8 cellular contexts compared by ENCODE assay signal in genomic region chr12:8698830-8699330, GRCh38. TPM values are rescaled to one million over a fixed set of nuclear protein-coding genes. Genes with fewer than 3 reads are reported as not detected.
DNase-seq lines count a peak whose midpoint lies in the region; ATAC-seq and TF ChIP-seq lines count a peak whose summit lies in the region.

No MANE protein-coding gene starts in this region.

- H3K9me3 ChIP-seq in iPS-18c (ENCODE audit: control insufficient read depth, insufficient read depth, low read length): no peaks in the 10 kb centered on the region
- no peaks in the 10 kb centered on the region for H3K9me3 ChIP-seq in stomach

- H3K27ac Mint-ChIP-seq in T-helper 1 cell treated with Interleukin-12 subunit alpha and Interleukin-12 subunit beta and Interleukin-4 antibody, amounts not matched to agents 30 μg/mL and 1 μg/mL, for 36 hours: no peak overlapping the region
- H3K27ac Mint-ChIP-seq in activated naive CD4-positive, alpha-beta T cell treated with anti-CD3 and anti-CD28 coated beads, Interleukin-2, amount 50 U/mL, for 72 hours: peak overlapping the region; percentile 65 to 80

- H3K27me3 ChIP-seq in stomach: no peaks in the 10 kb centered on the region

- peaks cover 0 to 55% (median 25%) of the 10 kb centered on the region in 4 donors for H3K4me1 ChIP-seq in stomach

- H3K27me3 Mint-ChIP-seq in T-helper 1 cell treated with Interleukin-12 subunit alpha and Interleukin-12 subunit beta and Interleukin-4 antibody, amounts not matched to agents 30 μg/mL and 1 μg/mL, for 36 hours (ENCODE audit: low read depth): peaks cover 51% of the 10 kb centered on the region

- peaks cover 14% of the 10 kb centered on the region for H3K4me1 Mint-ChIP-seq in T-helper 1 cell treated with Interleukin-12 subunit alpha and Interleukin-12 subunit beta and Interleukin-4 antibody, amounts not matched to agents 30 μg/mL and 1 μg/mL, for 36 hours (ENCODE audit: low read depth)

- intact Hi-C loops in stomach (cut with DNase I; ENCODE audit: low total_unique reads): no loop called here

- H3K9me3 Mint-ChIP-seq in T-helper 1 cell treated with Interleukin-12 subunit alpha and Interleukin-12 subunit beta and Interleukin-4 antibody, amounts not matched to agents 30 μg/mL and 1 μg/mL, for 36 hours: no peaks in the 10 kb centered on the region
- H3K9me3 Mint-ChIP-seq in activated naive CD4-positive, alpha-beta T cell treated with anti-CD3 and anti-CD28 coated beads, Interleukin-2, amount 50 U/mL, for 72 hours: no peaks in the 10 kb centered on the region

- H3K36me3 ChIP-seq in stomach: no peaks in the 10 kb centered on the region

- H3K4me3 ChIP-seq in iPS-18c (ENCODE audit: insufficient read depth, low read depth, low read length) (peak overlapping the region; percentile 93), stomach (peak overlapping the region; percentile 90 to 98 (median 94))

- peaks cover 2% of the 10 kb centered on the region for H3K36me3 Mint-ChIP-seq in T-helper 1 cell treated with Interleukin-12 subunit alpha and Interleukin-12 subunit beta and Interleukin-4 antibody, amounts not matched to agents 30 μg/mL and 1 μg/mL, for 36 hours (ENCODE audit: low read depth)
- peaks cover 0 to 5% of the 10 kb centered on the region in 2 donors for H3K36me3 Mint-ChIP-seq in activated naive CD4-positive, alpha-beta T cell treated with anti-CD3 and anti-CD28 coated beads, Interleukin-2, amount 50 U/mL, for 72 hours

- no peak for TF ChIP-seq CTCF in stomach (IDR thresholded peaks at IDR 0.05)

- no peak for DNase-seq in T-helper 1 cell
- no peak for DNase-seq in activated naive CD4-positive, alpha-beta T cell treated with anti-CD3 and anti-CD28 coated beads, Interleukin-2, amount 50 U/mL, for 72 hours (ENCODE audit: low spot score in 2 of 2)
- DNase-seq in stomach: no peak
- no peak for DNase-seq in stimulated activated CD4-positive, alpha-beta T cell treated with anti-CD3 and anti-CD28 coated beads, Interleukin-4, amount 100 ng/mL, for 4 hours

- 14 to 31% (median 28%) methylated on average over 2 of the region's 2 CpGs for WGBS in stomach, 5 donors

- TF ChIP-seq POLR2A in stomach (IDR thresholded peaks at IDR 0.05): no peak

- no peak for ATAC-seq in activated naive CD4-positive, alpha-beta T cell treated with anti-CD3 and anti-CD28 coated beads, Interleukin-2, amount 50 U/mL, for 72 hours
- no peak for ATAC-seq in HG02970 (IDR thresholded peaks at IDR 0.05; ENCODE audit: low FRiP score, unreplicated experiment)
- ATAC-seq in HG03571 (IDR thresholded peaks at IDR 0.05; ENCODE audit: unreplicated experiment): no peak

- H3K27ac ChIP-seq in stomach: peak overlapping the region in 4 of 5 donors; percentile 88 to 97 (median 92)

- no peak for TF ChIP-seq EP300 in stomach (IDR thresholded peaks at IDR 0.05)

- H3K4me3 Mint-ChIP-seq in T-helper 1 cell treated with Interleukin-12 subunit alpha and Interleukin-12 subunit beta and Interleukin-4 antibody, amounts not matched to agents 30 μg/mL and 1 μg/mL, for 36 hours: peak overlapping the region; percentile 88

RNA-seq across cellular contexts. Expression of gene RIMKLB, which starts 1.1 kb away (rescaled TPM):
- total RNA-seq in activated naive CD4-positive, alpha-beta T cell treated with anti-CD3 and anti-CD28 coated beads, Interleukin-2, amount 50 U/mL, for 72 hours: 1 to 10 TPM; 2.2 to 4.5 TPM
- 10 to 100 TPM in 4 of 5 donors, 1 to 10 TPM in 1; 3.2 to 78.0 (median 25.5) TPM for total RNA-seq in stomach
- polyA plus RNA-seq in stomach: 10 to 100 TPM; 18.2 to 40.0 (median 22.8) TPM

RNA-seq across cellular contexts. Expression of gene MFAP5, which starts 36.3 kb away (rescaled TPM):
- total RNA-seq in activated naive CD4-positive, alpha-beta T cell treated with anti-CD3 and anti-CD28 coated beads, Interleukin-2, amount 50 U/mL, for 72 hours: not detected
- 100 to 1,000 TPM in 2 of 5 donors, 10 to 100 TPM in 3; 11.6 to 282 (median 88.7) TPM for total RNA-seq in stomach
- 10 to 100 TPM; 10.6 to 20.6 (median 16.8) TPM for polyA plus RNA-seq in stomach

Comparison
In these comparisons a context has a peak if more than half of its experiments do, and no peak if none do; other contexts are left out.
1. RNA of gene MFAP5, which starts 36.3 kb away (total RNA-seq): 11.6 to 282 TPM in stomach; not detected in activated naive CD4-positive, alpha-beta T cell treated with anti-CD3 and anti-CD28 coated beads, Interleukin-2, amount 50 U/mL, for 72 hours; every median in the first group is over 10 times any median in the second.